1 cellular context compared by ENCODE assay signal in genomic region chr1:202016717-202017384, GRCh38.
TF ChIP-seq lines count a peak whose summit lies in the region.

No MANE protein-coding gene starts in this region.

TF ChIP-seq in HEK293, 187 proteins besides CTCF, POLR2A, EP300 and RAD21 (continued from another document):
- TF ChIP-seq ATF2 (tag by site-specific recombination; IDR thresholded peaks at IDR 0.05; ENCODE audit: low read depth) (no peak), MZF1 (tag by site-specific recombination; IDR thresholded peaks at IDR 0.05; ENCODE audit: borderline replicate concordance) (no peak), ZBTB44 (tag by site-specific recombination; IDR thresholded peaks at IDR 0.05) (no peak), ZIC2 (tag by site-specific recombination; IDR thresholded peaks at IDR 0.05) (no peak)
